ENCODE assay signal across 17 cellular contexts in genomic region chr12:7058163-7058845, GRCh38.
"Had no signal": no experiment of that assay in that cellular context is flagged by ENCODE, and none has a peak within 500 bp of the region (broad histone marks: within the 10 kb centered on the region; RNA-seq: fewer than 3 reads in every experiment).

No MANE protein-coding gene starts in this region.

- H3K27ac ChIP-seq: right atrium auricular region, tibial artery, WERI-Rb-1 had no signal

- H3K9me3 ChIP-seq: right atrium auricular region, tibial artery, uterus had no signal

- DNase-seq: activated CD4-positive, alpha-beta T cell treated with anti-CD3 and anti-CD28 coated beads for 1 hour; activated CD8-positive, alpha-beta memory T cell treated with anti-CD3 and anti-CD28 coated beads for 24 hours; activated CD8-positive, alpha-beta memory T cell treated with anti-CD3 and anti-CD28 coated beads, Interleukin-2, amount 50 U/mL, for 48 hours; effector memory CD8-positive, alpha-beta T cell; foreskin fibroblast; hypothalamus; islet precursor cell; stimulated activated CD4-positive, alpha-beta T cell treated with anti-CD3 and anti-CD28 coated beads, Interleukin-2, amount 100 ng/mL, for 24 hours; stimulated activated naive CD8-positive, alpha-beta T cell treated with anti-CD3 and anti-CD28 coated beads, Interleukin-15, Interleukin-2, amounts not matched to agents 100 U/mL and 50 U/mL, for 24 hours; substantia nigra; T-cell; T-helper 9 cell; uterus; WERI-Rb-1 had no signal

- ATAC-seq: effector memory CD8-positive, alpha-beta T cell; left lobe of liver; stimulated activated naive CD8-positive, alpha-beta T cell treated with anti-CD3 and anti-CD28 coated beads, Interleukin-15, Interleukin-2, amounts not matched to agents 100 U/mL and 50 U/mL, for 24 hours; T-cell had no signal

- H3K36me3 ChIP-seq: right atrium auricular region, tibial artery, uterus, WERI-Rb-1 had no signal

- H3K27me3 ChIP-seq: right atrium auricular region, uterus had no signal

- H3K4me3 ChIP-seq: right atrium auricular region, tibial artery, uterus had no signal
